Comparison of ENCODE assay signal across 20 cellular contexts in genomic region chr6:55141611-55142010, GRCh38. TPM values are rescaled to one million over a fixed set of nuclear protein-coding genes. Genes with fewer than 3 reads are reported as not detected.
DNase-seq lines count a peak whose midpoint lies in the region; ATAC-seq, FAIRE-seq and TF ChIP-seq lines count a peak whose summit lies in the region.
"Had no signal": no experiment of that assay in that cellular context is flagged by ENCODE, and none has a peak within 500 bp of the region (broad histone marks: within the 10 kb centered on the region; RNA-seq: fewer than 3 reads in every experiment).

No MANE protein-coding gene starts in this region.

- FAIRE-seq in bronchial epithelial cell (lab: Jason Lieb, UNC): no peak
- FAIRE-seq in islet of Langerhans (lab: Jason Lieb, UNC): peak; percentile 62
- FAIRE-seq: D721Med, HepG2, K562 had no signal

- intact Hi-C loops in PC-3 (cut with micrococcal nuclease) (no loop called here), mucosa of descending colon (cut with DNase I, micrococcal nuclease) (no loop called here)

- H3K36me3 ChIP-seq in PC-3 (ENCODE audit: low read depth, low read length): no peaks in the 10 kb centered on the region
- no peaks in the 10 kb centered on the region for H3K36me3 ChIP-seq in bronchial epithelial cell (ENCODE audit: control insufficient read depth, insufficient read depth, low read length)
- H3K36me3 ChIP-seq in smooth muscle cell (ENCODE audit: low read depth): no peaks in the 10 kb centered on the region
- no peaks in the 10 kb centered on the region for H3K36me3 ChIP-seq in mucosa of descending colon (ENCODE audit: low read depth)
- H3K36me3 ChIP-seq: BE2C had no signal

- no peaks in the 10 kb centered on the region for H3K9me3 ChIP-seq in PC-3 (ENCODE audit: low read length)
- H3K9me3 ChIP-seq in smooth muscle cell (replicated peaks; ENCODE audit: low read depth): no peaks in the 10 kb centered on the region
- no peaks in the 10 kb centered on the region for H3K9me3 ChIP-seq in mucosa of descending colon
- H3K9me3 ChIP-seq: BE2C, Caco-2 had no signal

- H3K27ac ChIP-seq in PC-3 (ENCODE audit: low read length) (no peak overlapping the region), smooth muscle cell (ENCODE audit: low read depth) (no peak overlapping the region)

- H3K4me3 ChIP-seq in PC-3 (ENCODE audit: low read length) (no peak overlapping the region), bronchial epithelial cell (ENCODE audit: low read depth, low read length) (no peak overlapping the region), smooth muscle cell (no peak overlapping the region), mucosa of descending colon (no peak overlapping the region)
- H3K4me3 ChIP-seq: K562 had no signal

- no peaks in the 10 kb centered on the region for H3K27me3 ChIP-seq in PC-3 (ENCODE audit: low read length)
- H3K27me3 ChIP-seq in bronchial epithelial cell (ENCODE audit: control insufficient read depth, insufficient read depth, low read length): peaks cover 2% of the 10 kb centered on the region
- H3K27me3 ChIP-seq in smooth muscle cell (ENCODE audit: low read depth): no peaks in the 10 kb centered on the region
- H3K27me3 ChIP-seq: BE2C had no signal

- no peaks in the 10 kb centered on the region for H4K20me1 ChIP-seq in PC-3 (ENCODE audit: low read length)
- no peaks in the 10 kb centered on the region for H4K20me1 ChIP-seq in smooth muscle cell (ENCODE audit: low read depth)

- H2AFZ ChIP-seq in PC-3 (ENCODE audit: low read length) (no peak overlapping the region), smooth muscle cell (ENCODE audit: low read depth) (no peak overlapping the region)

- H3F3A ChIP-seq in PC-3 (ENCODE audit: low read length, unreplicated experiment) (no peaks in the 10 kb centered on the region), smooth muscle cell (ENCODE audit: low read depth) (no peaks in the 10 kb centered on the region)

- H3K79me2 ChIP-seq in PC-3 (ENCODE audit: low read length) (no peaks in the 10 kb centered on the region), smooth muscle cell (ENCODE audit: low read depth) (no peaks in the 10 kb centered on the region)

- DNase-seq in ELR (ENCODE audit: low read depth) (peak; percentile 45), PC-3 (peak; percentile 52), bronchial epithelial cell (ENCODE audit: low read depth) (peak; percentile 18), smooth muscle cell (lab: John Stamatoyannopoulos, UW; ENCODE audit: unreplicated experiment) (no peak), mucosa of descending colon (no peak), NCI-H1694 treated with DMSO at 0.1 percent for 48 hours (lab: John Stamatoyannopoulos, UW) (no peak), midbrain (lab: John Stamatoyannopoulos, UW) (no peak)
- DNase-seq: ACHN; BE2C; C1 segment of cervical spinal cord; Caco-2; CD4-positive, alpha-beta T cell; GF-D8; GOT3; H7 had no signal

- H3K9me2 ChIP-seq in PC-3 (replicated peaks; ENCODE audit: low read length): no peaks in the 10 kb centered on the region

- no TSS peak for BruUV-seq in PC-3 (replicated peaks; lab: Mats Ljungman, UMichigan)

- H3K4me1 ChIP-seq in PC-3 (ENCODE audit: insufficient read depth, low read length): peaks cover 9% of the 10 kb centered on the region
- H3K4me1 ChIP-seq in smooth muscle cell (ENCODE audit: low read depth): no peaks in the 10 kb centered on the region
- H3K4me1 ChIP-seq in mucosa of descending colon (ENCODE audit: low read depth): no peaks in the 10 kb centered on the region
- H3K4me1 ChIP-seq: BE2C, Caco-2 had no signal

- TF ChIP-seq CTCF in PC-3 (conservative IDR thresholded peaks at IDR 0.05; ENCODE audit: low read depth, low read length) (no peak), bronchial epithelial cell (IDR thresholded peaks at IDR 0.05; ENCODE audit: insufficient read depth, low read length, severe bottlenecking) (no peak), smooth muscle cell (IDR thresholded peaks at IDR 0.05; ENCODE audit: borderline replicate concordance, insufficient read depth, poor library complexity, severe bottlenecking) (no peak), mucosa of descending colon (IDR thresholded peaks at IDR 0.05) (no peak)

- H3K9ac ChIP-seq in PC-3 (ENCODE audit: low read length) (no peak overlapping the region), smooth muscle cell (ENCODE audit: low read depth) (no peak overlapping the region)

- POLR2A ChIA-PET in PC-3 (lab: Charles Lee; ENCODE audit: unreplicated experiment): no interaction called here

- peak; percentile 78 for ATAC-seq in PC-3
- ATAC-seq in mucosa of descending colon: no peak
- ATAC-seq: HepG2, K562 had no signal

- CTCF ChIA-PET in PC-3 (lab: Charles Lee): interaction anchor here (0.5 kb wide), 1 partner anchor 11 kb away, joined by 8 read pairs; no protein-coding TSS in a partner anchor

- H3K4me2 ChIP-seq in PC-3 (ENCODE audit: low read length) (peak overlapping the region; percentile 41), smooth muscle cell (no peak overlapping the region)

RNA-seq across cellular contexts. Expression of gene HCRTR2, which starts 32.7 kb away (rescaled TPM):
- total RNA-seq in PC-3 (2014; rRNA removed) (not detected in 2 replicates), bronchial epithelial cell (not detected in 2 replicates), smooth muscle cell (1.6 and 2.4 TPM in 2 replicates), mucosa of descending colon (not detected)
- 0.47 and 0.78 TPM in 2 replicates for polyA plus RNA-seq in smooth muscle cell
- total RNA-seq: A172; CD4-positive, alpha-beta T cell; HepG2; K562 had no signal
- polyA plus RNA-seq: HepG2, K562 had no signal

Comparison
In these comparisons a context has a peak if more than half of its experiments do, and no peak if none do; other contexts are left out.
1. DNase-seq: peak in ELR (single experiment), PC-3 (single experiment) and bronchial epithelial cell (single experiment); none in smooth muscle cell (single experiment), mucosa of descending colon (0 of 3), NCI-H1694 treated with DMSO at 0.1 percent for 48 hours (single experiment) and midbrain (single experiment).